Comparison of ENCODE assay signal across 8 cellular contexts in genomic region chr17:9575381-9576072, GRCh38. TPM values are rescaled to one million over a fixed set of nuclear protein-coding genes. Genes with fewer than 3 reads are reported as not detected.
A peak's percentile ranks its signal among the peaks of the same experiment; 100 is the strongest.
DNase-seq lines count a peak whose midpoint lies in the region; ATAC-seq and TF ChIP-seq lines count a peak whose summit lies in the region.

Gene STX8 (minus strand): TSS chr17:9575820. CDS start chr17:9575808, 12 bp downstream.

- H3K27me3 Mint-ChIP-seq in stimulated activated naive CD8-positive, alpha-beta T cell treated with anti-CD3 and anti-CD28 coated beads, Interleukin-15, amount 100 ng/mL, for 72 hours = no peaks in the 10 kb centered on the region

- H3K9ac ChIP-seq in IMR-90 (ENCODE audit: low read depth, low read length) = peak within 1 kb of the TSS; percentile 94
- H3K9ac ChIP-seq in neural cell (ENCODE audit: low read length) = peak within 1 kb of the TSS; percentile 70

- no peaks in the 10 kb centered on the region for H3K9me3 Mint-ChIP-seq in stimulated activated naive CD8-positive, alpha-beta T cell treated with anti-CD3 and anti-CD28 coated beads, Interleukin-15, amount 100 ng/mL, for 72 hours

- H3K9me3 ChIP-seq in IMR-90 (ENCODE audit: control insufficient read depth, insufficient read depth, low read length) (no peaks in the 10 kb centered on the region), neural cell (ENCODE audit: low read length) (no peaks in the 10 kb centered on the region)

- H2BK5ac ChIP-seq in IMR-90 (ENCODE audit: low read depth, low read length, poor library complexity, severe bottlenecking) = peak within 1 kb of the TSS; percentile 32

- intact Hi-C loops in IMR-90 (cut with micrococcal nuclease) = loop anchor here (5.0 kb wide), 1 partner anchor 552 kb away; no protein-coding TSS in a partner anchor

- in situ Hi-C loops in IMR-90 (cut with MboI; ENCODE audit: low sequenced_read_pairs) = no loop called here

- dilution Hi-C loops in IMR-90 (cut with HindIII; ENCODE audit: low sequenced_read_pairs, unreplicated experiment) = no loop called here

- H2BK15ac ChIP-seq in IMR-90 (ENCODE audit: low read depth, low read length) = no peak within 1 kb of the TSS

- H3K27me3 ChIP-seq in IMR-90 (ENCODE audit: control insufficient read depth, insufficient read depth, low read length) = no peaks in the 10 kb centered on the region
- no peaks in the 10 kb centered on the region for H3K27me3 ChIP-seq in neural cell (ENCODE audit: insufficient read depth, low read depth, low read length)

- H3K79me2 ChIP-seq in neural cell (replicated peaks; ENCODE audit: insufficient read depth, low read length) = no peaks in the 10 kb centered on the region

- no peaks in the 10 kb centered on the region for H3K9me2 ChIP-seq in neural cell (ENCODE audit: insufficient read depth, low read length)

- H3K4me3 ChIP-seq in IMR-90 (ENCODE audit: insufficient read depth, low read depth, low read length) = peak within 1 kb of the TSS; percentile 95
- H3K4me3 ChIP-seq in neural cell (ENCODE audit: low read length) = peak within 1 kb of the TSS; percentile 84

- no peak within 1 kb of the TSS for H2AK5ac ChIP-seq in IMR-90 (ENCODE audit: low read depth, low read length)

- no peaks in the 10 kb centered on the region; the same call in 1 of the 2 replicates for H3K9me1 ChIP-seq in IMR-90 (ENCODE audit: insufficient read depth, low read length)

- peak within 1 kb of the TSS; percentile 48 for H3K56ac ChIP-seq in IMR-90 (ENCODE audit: extremely low read depth, insufficient read depth, low read length)

- H3K18ac ChIP-seq in IMR-90 (ENCODE audit: low read depth, low read length) = peak within 1 kb of the TSS; percentile 10; the same call in 1 of the 2 replicates

- H4K5ac ChIP-seq in IMR-90 (ENCODE audit: low read depth, low read length) = peak within 1 kb of the TSS; percentile 80

- peaks cover 5% of the 10 kb centered on the region; the same call in 1 of the 2 replicates for H3K4me1 ChIP-seq in IMR-90 (ENCODE audit: control insufficient read depth, insufficient read depth, low read length)

- no peak within 1 kb of the TSS for H2BK20ac ChIP-seq in IMR-90 (ENCODE audit: low read depth, low read length)

- ATAC-seq in GM21423 (IDR thresholded peaks at IDR 0.05; ENCODE audit: unreplicated experiment) = peak; percentile 74
- ATAC-seq in IMR-90 (ENCODE audit: low read depth) = peak; percentile 92
- ATAC-seq in stimulated activated naive CD8-positive, alpha-beta T cell treated with anti-CD3 and anti-CD28 coated beads, Interleukin-15, amount 100 ng/mL, for 72 hours = peak; percentile 91

- H3K27ac ChIP-seq in IMR-90 (ENCODE audit: insufficient read depth, low read length) (peak within 1 kb of the TSS; percentile 78), neural cell (ENCODE audit: low read length) (no peak within 1 kb of the TSS)

- H4K20me1 ChIP-seq in IMR-90 (ENCODE audit: insufficient read depth, low read length) (no peaks in the 10 kb centered on the region), neural cell (ENCODE audit: insufficient read depth) (no peaks in the 10 kb centered on the region)

- POLR2A ChIA-PET in IMR-90 (lab: Charles Lee; ENCODE audit: unreplicated experiment) = no interaction called here

- H2AK9ac ChIP-seq in IMR-90 (replicated peaks; ENCODE audit: low read depth, low read length, poor library complexity) = peak within 1 kb of the TSS; percentile 29

- peaks cover 3% of the 10 kb centered on the region; the same call in 1 of the 2 replicates for H3K36me3 ChIP-seq in IMR-90 (ENCODE audit: control insufficient read depth, insufficient read depth, low read length)
- no peaks in the 10 kb centered on the region for H3K36me3 ChIP-seq in neural cell (ENCODE audit: insufficient read depth, low read length)

- H3K4me2 ChIP-seq in IMR-90 (ENCODE audit: low read depth, low read length) = peak within 1 kb of the TSS; percentile 97
- peak within 1 kb of the TSS; percentile 95 for H3K4me2 ChIP-seq in neural cell (ENCODE audit: low read length)

- H2BK120ac ChIP-seq in IMR-90 (ENCODE audit: low read depth, low read length) = no peak within 1 kb of the TSS

- DNase-seq in D341Med (ENCODE audit: low spot score) = peak; percentile 74
- peak; percentile 87 for DNase-seq in IMR-90
- DNase-seq in SIG-M5 (lab: John Stamatoyannopoulos, UW) = peak; percentile 42
- DNase-seq in activated effector memory CD4-positive, alpha-beta T cell treated with Interleukin-2 at 50 U/mL for 16 hours = peak; percentile 68
- peak; percentile 55 for DNase-seq in fibroblast of the conjunctiva (ENCODE audit: low read depth)
- DNase-seq in stimulated activated naive CD8-positive, alpha-beta T cell treated with anti-CD3 and anti-CD28 coated beads, Interleukin-15, amount 100 ng/mL, for 72 hours = peak; percentile 78 to 86

- H3K4ac ChIP-seq in IMR-90 (ENCODE audit: low read depth, low read length) = peak within 1 kb of the TSS; percentile 57

- H3K79me1 ChIP-seq in IMR-90 (ENCODE audit: low read depth in 1 of 2, low read length in 2 of 2) = peaks cover 7 to 12% of the 10 kb centered on the region in 2 experiments; a peak in 2 of 4 replicates

- peak within 1 kb of the TSS; percentile 47 for H3K14ac ChIP-seq in IMR-90 (replicated peaks; ENCODE audit: low read depth, low read length)

- H3F3A ChIP-seq in neural cell (ENCODE audit: insufficient read depth, low read length, poor library complexity, severe bottlenecking) = no peaks in the 10 kb centered on the region

- TF ChIP-seq CTCF in IMR-90 (conservative IDR thresholded peaks at IDR 0.05; ENCODE audit: low read depth, low read length) = 0 out of 2 replicates have a peak, but pooled peaks have one; percentile 8
- no peak for TF ChIP-seq CTCF in neural cell (IDR thresholded peaks at IDR 0.05; ENCODE audit: poor library complexity, severe bottlenecking)

- CTCF ChIA-PET in IMR-90 (lab: Yijun Ruan, JAX) = interaction anchor here (0.5 to 1.4 kb wide), 2 partner anchors 13 to 15 kb away, joined by 3 read pairs; no protein-coding TSS in a partner anchor

- no peak for TF ChIP-seq POLR2A in IMR-90 (IDR thresholded peaks at IDR 0.05; ENCODE audit: low read depth, low read length)

- H2AFZ ChIP-seq in IMR-90 (replicated peaks; ENCODE audit: low read length, poor library complexity) (peak within 1 kb of the TSS; percentile 95), neural cell (ENCODE audit: low read depth, low read length) (peak within 1 kb of the TSS; percentile 75)

- H3K23ac ChIP-seq in IMR-90 (ENCODE audit: low read depth, low read length) = peak within 1 kb of the TSS; percentile 49

- H3K4me1 Mint-ChIP-seq in stimulated activated naive CD8-positive, alpha-beta T cell treated with anti-CD3 and anti-CD28 coated beads, Interleukin-15, amount 100 ng/mL, for 72 hours = peaks cover 29% of the 10 kb centered on the region

- 0% methylated on average over 2 of the region's 41 CpGs; no CpG with 5 or more reads in 1 of the 2 experiments for WGBS in IMR-90 (ENCODE audit: extremely low coverage in 2 of 2, insufficient read length in 1 of 2), 2 experiments

- peak within 1 kb of the TSS; percentile 94 to 96 for H3K4me3 Mint-ChIP-seq in stimulated activated naive CD8-positive, alpha-beta T cell treated with anti-CD3 and anti-CD28 coated beads, Interleukin-15, amount 100 ng/mL, for 72 hours

- peak within 1 kb of the TSS; percentile 77 to 91 for H3K27ac Mint-ChIP-seq in stimulated activated naive CD8-positive, alpha-beta T cell treated with anti-CD3 and anti-CD28 coated beads, Interleukin-15, amount 100 ng/mL, for 72 hours

- BruUV-seq in IMR-90 (replicated peaks; lab: Mats Ljungman, UMichigan) = no TSS peak

- TF ChIP-seq EP300 in neural cell (conservative IDR thresholded peaks at IDR 0.05; ENCODE audit: poor library complexity, severe bottlenecking) = no peak

- TF ChIP-seq RAD21 in IMR-90 (IDR thresholded peaks at IDR 0.05; ENCODE audit: low read length) = no peak
- TF ChIP-seq RAD21 in neural cell (conservative IDR thresholded peaks at IDR 0.05) = no peak

- H4K91ac ChIP-seq in IMR-90 (ENCODE audit: insufficient read depth, low read depth, low read length) = peak within 1 kb of the TSS; percentile 47

- peak within 1 kb of the TSS; percentile 82 to 91 for H4K8ac ChIP-seq in IMR-90 (ENCODE audit: low read depth in 2 of 2, low read length in 2 of 2)

TF ChIP-seq in IMR-90, 13 proteins besides CTCF, POLR2A, EP300 and RAD21 (continues in another document):
- TF ChIP-seq RFX5 (IDR thresholded peaks at IDR 0.05; ENCODE audit: low read depth, low read length) (no peak), SMC3 (IDR thresholded peaks at IDR 0.05; ENCODE audit: low read depth, low read length) (no peak), FOS (IDR thresholded peaks at IDR 0.05; ENCODE audit: low read depth, low read length) (no peak), RCOR1 (IDR thresholded peaks at IDR 0.05; ENCODE audit: insufficient replicate concordance, low read length) (no peak), CEBPB (IDR thresholded peaks at IDR 0.05; ENCODE audit: low read depth, low read length) (no peak), NFE2L2 (IDR thresholded peaks at IDR 0.05; ENCODE audit: low read depth, low read length) (no peak)

TF ChIP-seq in neural cell, 6 proteins besides CTCF, POLR2A, EP300 and RAD21:
- TF ChIP-seq SMC3 (conservative IDR thresholded peaks at IDR 0.05; ENCODE audit: poor library complexity) = no peak
- peak; percentile 31 for TF ChIP-seq POLR2AphosphoS5 (IDR thresholded peaks at IDR 0.05)
- TF ChIP-seq MXI1 (conservative IDR thresholded peaks at IDR 0.05; ENCODE audit: poor library complexity, severe bottlenecking) = peak; percentile 32

RNA-seq across cellular contexts. Expression of gene STX8, which starts in this region (rescaled TPM):
- 26.5 and 79.2 TPM in 2 replicates for total RNA-seq in IMR-90 (2012; rRNA removed)
- polyA plus RNA-seq in IMR-90 (2012; rRNA removed) = 47.0 and 53.0 TPM in 2 replicates
- 11.9 and 21.1 TPM in 2 replicates for polyA plus RNA-seq in IMR-90 (2012; cell fraction: cytosol; rRNA removed)
- polyA plus RNA-seq in IMR-90 (2012; cell fraction: nucleus; rRNA removed; ENCODE audit: low replicate concordance) = 2.2 and 23.3 TPM in 2 replicates
- 78.3 and 100 TPM in 2 replicates for polyA plus RNA-seq in neural cell
- 53.6 and 56.7 TPM in 2 replicates for polyA minus RNA-seq in neural cell
